In genomic region chr15:90192961-90193786, GRCh38 we compare ENCODE assay signal across 9 cellular contexts. TPM values are rescaled to one million over a fixed set of nuclear protein-coding genes. Genes with fewer than 3 reads are reported as not detected.
A peak's percentile ranks its signal among the peaks of the same experiment; 100 is the strongest.
DNase-seq lines count a peak whose midpoint lies in the region; ATAC-seq and TF ChIP-seq lines count a peak whose summit lies in the region.
"Had no signal": no experiment of that assay in that cellular context is flagged by ENCODE, and none has a peak within 500 bp of the region (broad histone marks: within the 10 kb centered on the region; RNA-seq: fewer than 3 reads in every experiment).

No MANE protein-coding gene starts in this region.

- peak overlapping the region; percentile 72 for H4K5ac ChIP-seq in IMR-90 (ENCODE audit: low read depth, low read length)

- TF ChIP-seq CTCF in IMR-90 (conservative IDR thresholded peaks at IDR 0.05; ENCODE audit: low read depth, low read length) (no peak), heart left ventricle (IDR thresholded peaks at IDR 0.05) (no peak)

- H3K4me1 Mint-ChIP-seq in T-helper 17 cell = peaks cover 19% of the 10 kb centered on the region

- peak overlapping the region; percentile 24 for H3K27ac ChIP-seq in IMR-90 (ENCODE audit: insufficient read depth, low read length)
- H3K27ac ChIP-seq in heart left ventricle = peak overlapping the region in 10 of 12 donors; percentile 28 to 98 (median 60)
- peak overlapping the region; percentile 47 for H3K27ac ChIP-seq in skeletal muscle tissue (ENCODE audit: low read depth, low read length)
- H3K27ac ChIP-seq in trophoblast cell (ENCODE audit: low read depth, low read length) = no peak overlapping the region
- H3K27ac ChIP-seq: brain microvascular endothelial cell had no signal

- no peaks in the 10 kb centered on the region for H3K36me3 ChIP-seq in IMR-90 (ENCODE audit: control insufficient read depth, insufficient read depth, low read length)
- peaks cover 0 to 4% (median 0%) of the 10 kb centered on the region in 9 donors for H3K36me3 ChIP-seq in heart left ventricle
- H3K36me3 ChIP-seq in skeletal muscle tissue (ENCODE audit: control insufficient read depth in 3 of 3, insufficient read depth in 3 of 3, low read length in 3 of 3) = no peaks in the 10 kb centered on the region
- no peaks in the 10 kb centered on the region for H3K36me3 ChIP-seq in trophoblast cell (ENCODE audit: control insufficient read depth in 1 of 2, insufficient read depth in 2 of 2, low read length in 2 of 2)
- H3K36me3 ChIP-seq: brain microvascular endothelial cell had no signal

- peak; percentile 53 for DNase-seq in IMR-90
- DNase-seq in T-helper 17 cell = no peak
- no peak for DNase-seq in heart left ventricle
- no peak for DNase-seq in 8988T
- DNase-seq in HEK293T (ENCODE audit: extremely low spot score) = no peak
- DNase-seq in trophoblast cell = no peak
- DNase-seq in effector CD4-positive, alpha-beta T cell = no peak
- DNase-seq: brain microvascular endothelial cell had no signal

- H4K8ac ChIP-seq in IMR-90 (ENCODE audit: low read depth in 2 of 2, low read length in 2 of 2) = peak overlapping the region; percentile 2 to 78; a peak in 3 of 4 replicates
- H4K8ac ChIP-seq in trophoblast cell (ENCODE audit: low read depth, low read length) = no peak overlapping the region

- H3K27ac Mint-ChIP-seq in T-helper 17 cell = no peak overlapping the region

- peak overlapping the region; percentile 68 for H3K4me2 ChIP-seq in IMR-90 (ENCODE audit: low read depth, low read length)
- H3K4me2 ChIP-seq in trophoblast cell (ENCODE audit: low read length) = no peak overlapping the region

- no peak for TF ChIP-seq POLR2A in IMR-90 (IDR thresholded peaks at IDR 0.05; ENCODE audit: low read depth, low read length)
- no peak for TF ChIP-seq POLR2A in heart left ventricle (IDR thresholded peaks at IDR 0.05)

- H2BK12ac ChIP-seq in trophoblast cell (ENCODE audit: low read length) = no peak overlapping the region

- H3K14ac ChIP-seq in IMR-90 (replicated peaks; ENCODE audit: low read depth, low read length) = peak overlapping the region; percentile 58
- H3K14ac ChIP-seq in trophoblast cell (ENCODE audit: low read length) = no peak overlapping the region

- POLR2A ChIA-PET in IMR-90 (lab: Charles Lee; ENCODE audit: unreplicated experiment) = interaction anchor here (0.7 kb wide), 1 partner anchor 21 kb away, joined by 3 read pairs; no protein-coding TSS in a partner anchor
- POLR2A ChIA-PET in HEK293T (lab: Yijun Ruan, JAX) = no interaction called here

- no peak overlapping the region for H3K56ac ChIP-seq in IMR-90 (ENCODE audit: extremely low read depth, insufficient read depth, low read length)

- H2AK9ac ChIP-seq in IMR-90 (replicated peaks; ENCODE audit: low read depth, low read length, poor library complexity) = peak overlapping the region; percentile 31

- BruUV-seq in IMR-90 (replicated peaks; lab: Mats Ljungman, UMichigan) = no TSS peak

- peak overlapping the region; percentile 87; the same call in 1 of the 2 replicates for H3K18ac ChIP-seq in IMR-90 (ENCODE audit: low read depth, low read length)
- no peak overlapping the region for H3K18ac ChIP-seq in trophoblast cell (ENCODE audit: low read length)

- H2AK5ac ChIP-seq in IMR-90 (ENCODE audit: low read depth, low read length) (peak overlapping the region; percentile 29; the same call in 1 of the 2 replicates), trophoblast cell (ENCODE audit: low read length) (no peak overlapping the region)

- dilution Hi-C loops in IMR-90 (cut with HindIII; ENCODE audit: low sequenced_read_pairs, unreplicated experiment) = no loop called here

- H3K9me1 ChIP-seq in IMR-90 (ENCODE audit: insufficient read depth, low read length) = peaks cover 9% of the 10 kb centered on the region

- in situ Hi-C loops in IMR-90 (cut with MboI; ENCODE audit: low sequenced_read_pairs) = no loop called here

- peak overlapping the region; percentile 65 for H2BK5ac ChIP-seq in IMR-90 (ENCODE audit: low read depth, low read length, poor library complexity, severe bottlenecking)
- H2BK5ac ChIP-seq in trophoblast cell (ENCODE audit: low read depth, low read length, poor library complexity) = no peak overlapping the region

- no peaks in the 10 kb centered on the region for H3K9me3 ChIP-seq in IMR-90 (ENCODE audit: control insufficient read depth, insufficient read depth, low read length)
- H3K9me3 ChIP-seq in T-helper 17 cell (ENCODE audit: control insufficient read depth, low read length, poor library complexity, severe bottlenecking) = no peaks in the 10 kb centered on the region
- H3K9me3 ChIP-seq in heart left ventricle = no peaks in the 10 kb centered on the region
- H3K9me3 ChIP-seq in skeletal muscle tissue (ENCODE audit: control insufficient read depth in 3 of 3, low read length in 3 of 3) = no peaks in the 10 kb centered on the region
- H3K9me3 ChIP-seq in trophoblast cell (ENCODE audit: insufficient read depth, low read depth, low read length) = no peaks in the 10 kb centered on the region

- H3K79me1 ChIP-seq in IMR-90 (ENCODE audit: low read depth in 1 of 2, low read length in 2 of 2) (peaks cover 0 to 8% of the 10 kb centered on the region in 2 experiments; a peak in 2 of 4 replicates), trophoblast cell (ENCODE audit: low read length) (no peaks in the 10 kb centered on the region)

- peak overlapping the region; percentile 57 for H3K4ac ChIP-seq in IMR-90 (ENCODE audit: low read depth, low read length)
- H3K4ac ChIP-seq in trophoblast cell (ENCODE audit: low read depth, low read length) = no peak overlapping the region

- peaks cover 15% of the 10 kb centered on the region for H3K4me1 ChIP-seq in IMR-90 (ENCODE audit: control insufficient read depth, insufficient read depth, low read length)
- peaks cover 7 to 54% (median 25%) of the 10 kb centered on the region in 12 donors for H3K4me1 ChIP-seq in heart left ventricle
- H3K4me1 ChIP-seq in skeletal muscle tissue (ENCODE audit: control insufficient read depth in 3 of 3, insufficient read depth in 3 of 3, low read length in 3 of 3) = peaks cover 25 to 36% (median 26%) of the 10 kb centered on the region in 3 donors
- no peaks in the 10 kb centered on the region for H3K4me1 ChIP-seq in trophoblast cell (ENCODE audit: control insufficient read depth in 1 of 2, insufficient read depth in 2 of 2, low read length in 2 of 2)

- H2BK120ac ChIP-seq in IMR-90 (ENCODE audit: low read depth, low read length) = peak overlapping the region; percentile 2; the same call in 1 of the 2 replicates
- no peak overlapping the region for H2BK120ac ChIP-seq in trophoblast cell (ENCODE audit: insufficient read depth, low read length, poor library complexity)

- peak overlapping the region; percentile 1; the same call in 1 of the 2 replicates for H3K4me3 ChIP-seq in IMR-90 (ENCODE audit: insufficient read depth, low read depth, low read length)
- H3K4me3 ChIP-seq in heart left ventricle = no peak overlapping the region
- H3K4me3 ChIP-seq in skeletal muscle tissue (ENCODE audit: low read length in 3 of 3) = peak overlapping the region in 1 of 3 donors; percentile 35
- H3K4me3 ChIP-seq in trophoblast cell (ENCODE audit: low read depth, low read length) = no peak overlapping the region

- no peaks in the 10 kb centered on the region for H3K79me2 ChIP-seq in trophoblast cell (ENCODE audit: control insufficient read depth, insufficient read depth, low read length, poor library complexity)

- peak overlapping the region; percentile 6; the same call in 1 of the 2 replicates for H2BK20ac ChIP-seq in IMR-90 (ENCODE audit: low read depth, low read length)

- no peaks in the 10 kb centered on the region for H3K27me3 Mint-ChIP-seq in T-helper 17 cell

- ATAC-seq in IMR-90 (ENCODE audit: low read depth) (peak; percentile 77), T-helper 17 cell (no peak), heart left ventricle (peak in 3 of 4 donors; percentile 27 to 40 (median 39))

- intact Hi-C loops in IMR-90 (cut with micrococcal nuclease) = no loop called here
- intact Hi-C loops in heart left ventricle (cut with DNase I) = no loop called here

- CTCF ChIA-PET in IMR-90 (lab: Yijun Ruan, JAX) (no interaction called here), HEK293T (lab: Yijun Ruan, JAX) (no interaction called here)

- H4K12ac ChIP-seq in trophoblast cell (ENCODE audit: low read depth, low read length) = no peak overlapping the region

- H2AFZ ChIP-seq in IMR-90 (replicated peaks; ENCODE audit: low read length, poor library complexity) (peak overlapping the region; percentile 88), trophoblast cell (ENCODE audit: insufficient read depth, low read length, poor library complexity) (no peak overlapping the region)

- 20% methylated on average over 5 of the region's 16 CpGs; no CpG with 5 or more reads in 1 of the 2 experiments for WGBS in IMR-90 (ENCODE audit: extremely low coverage in 2 of 2, insufficient read length in 1 of 2), 2 experiments
- 50 to 59% (median 53%) methylated on average over 15 to 16 of the region's 16 CpGs for WGBS in heart left ventricle, 4 donors
- no CpG with 5 or more reads among the region's 16 CpGs for WGBS in trophoblast cell (ENCODE audit: extremely low coverage, insufficient coverage, insufficient read length)

- H4K20me1 ChIP-seq in IMR-90 (ENCODE audit: insufficient read depth, low read length) = no peaks in the 10 kb centered on the region

- H3K36me3 Mint-ChIP-seq in T-helper 17 cell (ENCODE audit: low read depth) = no peaks in the 10 kb centered on the region

- H3K27me3 ChIP-seq in IMR-90 (ENCODE audit: control insufficient read depth, insufficient read depth, low read length) (no peaks in the 10 kb centered on the region), heart left ventricle (no peaks in the 10 kb centered on the region), skeletal muscle tissue (ENCODE audit: control insufficient read depth in 3 of 3, insufficient read depth in 3 of 3, low read length in 3 of 3) (no peaks in the 10 kb centered on the region), trophoblast cell (ENCODE audit: insufficient read depth, low read length) (no peaks in the 10 kb centered on the region)
- H3K27me3 ChIP-seq: brain microvascular endothelial cell had no signal

- no peak for TF ChIP-seq RAD21 in IMR-90 (IDR thresholded peaks at IDR 0.05; ENCODE audit: low read length)

- peak overlapping the region; percentile 22; the same call in 1 of the 2 replicates for H3K9ac ChIP-seq in IMR-90 (ENCODE audit: low read depth, low read length)
- peak overlapping the region in 2 of 3 donors; percentile 13 to 47 for H3K9ac ChIP-seq in skeletal muscle tissue (ENCODE audit: low read depth in 1 of 3, low read length in 3 of 3)
- no peak overlapping the region for H3K9ac ChIP-seq in trophoblast cell (ENCODE audit: low read length)

- H4K91ac ChIP-seq in IMR-90 (ENCODE audit: insufficient read depth, low read depth, low read length) (peak overlapping the region; percentile 43; the same call in 1 of the 2 replicates), trophoblast cell (ENCODE audit: low read depth, low read length) (no peak overlapping the region)

- H2BK15ac ChIP-seq in IMR-90 (ENCODE audit: low read depth, low read length) = no peak overlapping the region; the same call in 2 of the 3 replicates

- H3K23ac ChIP-seq in IMR-90 (ENCODE audit: low read depth, low read length) = peak overlapping the region; percentile 49; the same call in 1 of the 2 replicates
- no peak overlapping the region for H3K23ac ChIP-seq in trophoblast cell (ENCODE audit: low read length)

- H3K4me3 Mint-ChIP-seq in T-helper 17 cell = peak overlapping the region; percentile 60

RNA-seq across cellular contexts. Expression of gene SEMA4B, which starts 8.0 kb away (rescaled TPM):
- 5.0 and 6.9 TPM in 2 replicates for total RNA-seq in IMR-90 (2012; rRNA removed)
- 22.5 and 27.5 TPM in 2 replicates for polyA plus RNA-seq in IMR-90 (2012; rRNA removed)
- polyA plus RNA-seq in IMR-90 (2012; cell fraction: cytosol; rRNA removed) = 12.9 and 29.8 TPM in 2 replicates
- 23.9 and 48.0 TPM in 2 replicates for polyA plus RNA-seq in IMR-90 (2012; cell fraction: nucleus; rRNA removed; ENCODE audit: low replicate concordance)
- 10 to 100 TPM; 15.4 to 23.4 TPM for total RNA-seq in T-helper 17 cell
- total RNA-seq in heart left ventricle = 100 to 1,000 TPM in 1 of 9 donors, 10 to 100 TPM in 8; 14.8 to 105 (median 21.0) TPM
- polyA plus RNA-seq in heart left ventricle = 10 to 100 TPM; 13.8 to 36.3 TPM
- total RNA-seq in skeletal muscle tissue = 7.8 TPM
- 20.8 and 21.0 TPM in 2 replicates for polyA plus RNA-seq in trophoblast cell (2013)

RNA-seq across cellular contexts. Expression of gene CIB1, which starts 40.6 kb away (rescaled TPM):
- total RNA-seq in IMR-90 (2012; rRNA removed) (29.4 and 31.5 TPM in 2 replicates), T-helper 17 cell (100 to 1,000 TPM; 166 to 183 TPM), heart left ventricle (100 to 1,000 TPM in 1 of 9 donors, 10 to 100 TPM in 8; 38.7 to 107 (median 80.8) TPM), skeletal muscle tissue (7.8 TPM)
- polyA plus RNA-seq in IMR-90 (2012; rRNA removed) (94.1 and 102 TPM in 2 replicates), heart left ventricle (100 to 1,000 TPM in 1 of 2 donors, 10 to 100 TPM in 1; 78.2 to 145 TPM)
- 72.2 and 86.5 TPM in 2 replicates for polyA plus RNA-seq in IMR-90 (2012; cell fraction: cytosol; rRNA removed)
- 53.8 and 83.0 TPM in 2 replicates for polyA plus RNA-seq in IMR-90 (2012; cell fraction: nucleus; rRNA removed; ENCODE audit: low replicate concordance)
- polyA plus RNA-seq in trophoblast cell (2013) = 32.9 and 34.6 TPM in 2 replicates

RNA-seq across cellular contexts. Expression of gene GDPGP1, which starts 40.8 kb away (rescaled TPM):
- total RNA-seq in IMR-90 (2012; rRNA removed) (3.9 and 4.1 TPM in 2 replicates), T-helper 17 cell (1 to 10 TPM; 3.7 to 4.6 TPM), heart left ventricle (10 to 100 TPM in 6 of 9 donors, 1 to 10 TPM in 3; 5.9 to 18.9 (median 13.6) TPM), skeletal muscle tissue (3.1 TPM)
- polyA plus RNA-seq in IMR-90 (2012; rRNA removed) (1.3 and 2.3 TPM in 2 replicates), heart left ventricle (1 to 10 TPM; 4.8 to 5.4 TPM)
- 1.7 and 2.0 TPM in 2 replicates for polyA plus RNA-seq in IMR-90 (2012; cell fraction: cytosol; rRNA removed)
- polyA plus RNA-seq in IMR-90 (2012; cell fraction: nucleus; rRNA removed; ENCODE audit: low replicate concordance) = 2.9 and 3.1 TPM in 2 replicates
- 1.3 and 1.5 TPM in 2 replicates for polyA plus RNA-seq in trophoblast cell (2013)

RNA-seq across cellular contexts. Expression of gene TTLL13, which starts 56.2 kb away (rescaled TPM):
- total RNA-seq in IMR-90 (2012; rRNA removed) (not detected in 2 replicates), T-helper 17 cell (under 1 TPM in 1 of 2 donors, not detected in 1; 0.29 TPM), heart left ventricle (under 1 TPM in 4 of 9 donors, not detected in 5; 0.13 to 0.35 (median 0.23) TPM), skeletal muscle tissue (not detected)
- polyA plus RNA-seq in IMR-90 (2012; rRNA removed) (0.10 TPM in 1 of 2 replicates, not detected in the other), heart left ventricle (under 1 TPM; 0.07 to 0.11 TPM)
- not detected in 2 replicates for polyA plus RNA-seq in IMR-90 (2012; cell fraction: cytosol; rRNA removed)
- polyA plus RNA-seq in IMR-90 (2012; cell fraction: nucleus; rRNA removed; ENCODE audit: low replicate concordance) = 0.10 and 0.29 TPM in 2 replicates
- polyA plus RNA-seq in trophoblast cell (2013) = 0.05 and 0.06 TPM in 2 replicates
